ENCODE assay signal across 23 cellular contexts in genomic region chr13:62040078-62040477, GRCh38.
DNase-seq lines count a peak whose midpoint lies in the region; ATAC-seq, FAIRE-seq and TF ChIP-seq lines count a peak whose summit lies in the region.
"Had no signal": no experiment of that assay in that cellular context is flagged by ENCODE, and none has a peak within 500 bp of the region (broad histone marks: within the 10 kb centered on the region; RNA-seq: fewer than 3 reads in every experiment).

No MANE protein-coding gene starts in this region.

- H3K36me3 ChIP-seq in SU-DHL-6 (ENCODE audit: low read length) (no peaks in the 10 kb centered on the region), H1 (ENCODE audit: control insufficient read depth in 2 of 4, insufficient read depth in 4 of 4, low read length in 3 of 4) (no peaks in the 10 kb centered on the region), mesendoderm (ENCODE audit: control insufficient read depth, insufficient read depth, low read length) (no peaks in the 10 kb centered on the region)
- H3K36me3 ChIP-seq: BLaER1 treated with 17β-estradiol and CSF1 and Interleukin-3, amounts not matched to agents 10 nM and 100 nM had no signal

- no peak overlapping the region for H4K5ac ChIP-seq in H1 (ENCODE audit: insufficient read length, low read depth, low read length)
- H4K5ac ChIP-seq in mesendoderm (ENCODE audit: low read length), result no peak overlapping the region

- DNase-seq in A549 (ENCODE audit: low read depth in 1 of 2, low spot score in 1 of 2) (no peak), HEK293T (ENCODE audit: extremely low spot score) (no peak), H1 (ENCODE audit: low read depth in 1 of 2, low spot score in 2 of 2) (no peak), mesendoderm (no peak), sciatic nerve (ENCODE audit: low spot score) (no peak), NCI-H446 treated with DMSO at 0.1 percent for 48 hours (lab: John Stamatoyannopoulos, UW) (no peak)
- DNase-seq in activated CD4-positive, alpha-beta T cell treated with anti-CD3 and anti-CD28 coated beads, Interleukin-2, amount 50 U/mL, for 48 hours, result no peak
- DNase-seq: 8988T; AML-193; Caco-2; Calu3; CD4-positive, alpha-beta T cell; CD8-positive, alpha-beta T cell; DMS79 treated with DMSO at 0.1 percent for 48 hours; GF-D8 had no signal

- WGBS in A549 (ENCODE audit: missing lambda C conversion rate), result 38% methylated on average over 3 of the region's 3 CpGs
- WGBS in H1 (ENCODE audit: extremely low coverage in 1 of 2, insufficient coverage in 1 of 2, insufficient read length in 1 of 2, insufficient replicate concordance in 2 of 2, low coverage in 1 of 2, low lambda C conversion rate in 2 of 2, missing lambda C conversion rate in 1 of 2), 2 experiments, result 95% methylated on average over 3 of the region's 3 CpGs; no CpG with 5 or more reads in 1 of the 2 experiments
- WGBS in mesendoderm (ENCODE audit: extremely low coverage, insufficient coverage, low lambda C conversion rate), result no CpG with 5 or more reads among the region's 3 CpGs

- H3K9me3 ChIP-seq in A549 (no peaks in the 10 kb centered on the region), SU-DHL-6 (ENCODE audit: insufficient read depth, low read length) (no peaks in the 10 kb centered on the region), H1 (ENCODE audit: insufficient read depth in 2 of 2, low read depth in 1 of 2, low read length in 1 of 2) (no peaks in the 10 kb centered on the region)
- H3K9me3 ChIP-seq: BLaER1 treated with 17β-estradiol and CSF1 and Interleukin-3, amounts not matched to agents 10 nM and 100 nM; Caco-2 had no signal

- H2BK120ac ChIP-seq in H1 (replicated peaks; ENCODE audit: low read depth, low read length), result no peak overlapping the region
- no peak overlapping the region for H2BK120ac ChIP-seq in mesendoderm (ENCODE audit: low read depth, low read length)

- H3K27ac ChIP-seq in A549, result no peak overlapping the region
- H3K27ac ChIP-seq in SU-DHL-6 (ENCODE audit: low read depth, low read length), result no peak overlapping the region
- H3K27ac ChIP-seq in H1 (ENCODE audit: low read depth, low read length), result no peak overlapping the region
- H3K27ac ChIP-seq in mesendoderm (ENCODE audit: low read depth, low read length), result no peak overlapping the region
- H3K27ac ChIP-seq: BLaER1 treated with 17β-estradiol and CSF1 and Interleukin-3, amounts not matched to agents 10 nM and 100 nM; C4-2B had no signal

- H3K18ac ChIP-seq in H1 (ENCODE audit: extremely low read depth, low read length), result no peak overlapping the region
- H3K18ac ChIP-seq in mesendoderm (ENCODE audit: low read length), result no peak overlapping the region

- no peak for TF ChIP-seq EP300 in A549 (IDR thresholded peaks at IDR 0.05)
- TF ChIP-seq EP300 in H1 (IDR thresholded peaks at IDR 0.05; ENCODE audit: borderline replicate concordance in 1 of 2, low read depth in 2 of 2, low read length in 2 of 2), result no peak

- H3K14ac ChIP-seq in H1 (ENCODE audit: insufficient read length), result no peak overlapping the region

- H3K9me2 ChIP-seq in SU-DHL-6 (replicated peaks; ENCODE audit: insufficient read depth, low read length), result no peaks in the 10 kb centered on the region

- H3K23me2 ChIP-seq in H1 (ENCODE audit: low read depth, low read length), result no peaks in the 10 kb centered on the region

- H4K8ac ChIP-seq in H1 (ENCODE audit: extremely low read depth, insufficient read depth, low read length), result no peak overlapping the region
- no peak overlapping the region for H4K8ac ChIP-seq in mesendoderm (ENCODE audit: low read depth, low read length)

- H3K9ac ChIP-seq in SU-DHL-6 (ENCODE audit: low read length), result no peak overlapping the region
- no peak overlapping the region for H3K9ac ChIP-seq in H1 (replicated peaks in 1 of 4; ENCODE audit: extremely low read depth in 1 of 4, low read depth in 3 of 4, low read length in 3 of 4)
- H3K9ac ChIP-seq in mesendoderm (ENCODE audit: low read length), result no peak overlapping the region
- H3K9ac ChIP-seq: BLaER1 treated with 17β-estradiol and CSF1 and Interleukin-3, amounts not matched to agents 10 nM and 100 nM had no signal

- intact Hi-C loops in sciatic nerve (cut with DNase I), result no loop called here

- H3K23ac ChIP-seq in H1 (ENCODE audit: insufficient read length) (no peak overlapping the region), mesendoderm (ENCODE audit: low read length) (no peak overlapping the region)

- H3F3A ChIP-seq in SU-DHL-6 (ENCODE audit: insufficient read depth), result no peaks in the 10 kb centered on the region

- TF ChIP-seq RAD21 in A549 (conservative IDR thresholded peaks at IDR 0.05 in 1 of 2, IDR thresholded peaks at IDR 0.05 in 1 of 2) (no peak), H1 (IDR thresholded peaks at IDR 0.05 in 1 of 2, conservative IDR thresholded peaks at IDR 0.05 in 1 of 2; ENCODE audit: low read depth in 2 of 2, low read length in 2 of 2) (no peak)

- no peaks in the 10 kb centered on the region for H3K79me2 ChIP-seq in SU-DHL-6 (ENCODE audit: insufficient read depth, low read length)
- no peaks in the 10 kb centered on the region for H3K79me2 ChIP-seq in H1 (ENCODE audit: control insufficient read depth in 1 of 2, insufficient read depth in 2 of 2, low read length in 2 of 2)
- no peaks in the 10 kb centered on the region for H3K79me2 ChIP-seq in mesendoderm (ENCODE audit: control insufficient read depth, insufficient read depth, low read length)

- no peak overlapping the region for H3K4me2 ChIP-seq in A549
- no peak overlapping the region for H3K4me2 ChIP-seq in SU-DHL-6 (ENCODE audit: low read depth, low read length, poor library complexity, severe bottlenecking)
- no peak overlapping the region for H3K4me2 ChIP-seq in H1 (ENCODE audit: insufficient read depth in 1 of 2, low read depth in 2 of 2, low read length in 2 of 2)
- H3K4me2 ChIP-seq in mesendoderm (ENCODE audit: low read length), result no peak overlapping the region
- H3K4me2 ChIP-seq: BLaER1 treated with 17β-estradiol and CSF1 and Interleukin-3, amounts not matched to agents 10 nM and 100 nM had no signal

- H2BK15ac ChIP-seq in H1 (ENCODE audit: low read length), result no peak overlapping the region
- no peak overlapping the region for H2BK15ac ChIP-seq in mesendoderm (replicated peaks; ENCODE audit: low read depth)

- H3K27me3 ChIP-seq in SU-DHL-6 (ENCODE audit: low read length), result no peaks in the 10 kb centered on the region
- H3K27me3 ChIP-seq in H1 (replicated peaks in 1 of 4; ENCODE audit: control insufficient read depth in 3 of 4, extremely low read depth in 1 of 4, insufficient read depth in 3 of 4, low read length in 3 of 4), result no peaks in the 10 kb centered on the region
- no peaks in the 10 kb centered on the region for H3K27me3 ChIP-seq in mesendoderm (ENCODE audit: insufficient read depth, low read length, poor library complexity)
- H3K27me3 ChIP-seq: BLaER1 treated with 17β-estradiol and CSF1 and Interleukin-3, amounts not matched to agents 10 nM and 100 nM had no signal

- H3K79me1 ChIP-seq in H1 (ENCODE audit: low read depth, low read length), result no peaks in the 10 kb centered on the region
- H3K79me1 ChIP-seq in mesendoderm (ENCODE audit: low read length), result no peaks in the 10 kb centered on the region

- FAIRE-seq in A549 (lab: Jason Lieb, UNC), result no peak
- FAIRE-seq in H1 (lab: Jason Lieb, UNC), result no peak
- FAIRE-seq: A204.1, D721Med, G401.6, GM12891, GM19239 had no signal

- H4K91ac ChIP-seq in H1 (replicated peaks; ENCODE audit: insufficient read length, low read length), result no peak overlapping the region

- no peak overlapping the region for H2AK5ac ChIP-seq in H1 (ENCODE audit: low read depth, low read length)
- H2AK5ac ChIP-seq in mesendoderm (ENCODE audit: low read length), result no peak overlapping the region

- ATAC-seq in A549 (no peak), sciatic nerve (no peak)
- ATAC-seq: CD8-positive, alpha-beta T cell had no signal

- POLR2A ChIA-PET in A549 (lab: Yijun Ruan, JAX) (no interaction called here), HEK293T (lab: Yijun Ruan, JAX) (no interaction called here), H1 (lab: Charles Lee; ENCODE audit: partially characterized antibody) (no interaction called here)

- TF ChIP-seq CTCF in A549 (IDR thresholded peaks at IDR 0.05) (no peak), SU-DHL-6 (IDR thresholded peaks at IDR 0.05; ENCODE audit: insufficient read depth, low read length, poor library complexity, severe bottlenecking) (no peak), H1 (IDR thresholded peaks at IDR 0.05; ENCODE audit: control extremely low read depth in 1 of 3, insufficient read depth in 1 of 3, low read depth in 1 of 3, low read length in 3 of 3) (no peak)

- no peak overlapping the region for H3K4ac ChIP-seq in H1 (replicated peaks; ENCODE audit: insufficient read length, low read depth, low read length)
- no peak overlapping the region for H3K4ac ChIP-seq in mesendoderm (ENCODE audit: low read depth, low read length)

- H2BK20ac ChIP-seq in H1 (ENCODE audit: low read length), result no peak overlapping the region

- CTCF ChIA-PET in A549 (lab: Yijun Ruan, JAX), result no interaction called here
- CTCF ChIA-PET in HEK293T (lab: Yijun Ruan, JAX), result no interaction called here
- CTCF ChIA-PET in H1 (lab: Charles Lee; ENCODE audit: partially characterized antibody), result no interaction called here

- H3K4me1 ChIP-seq in A549 (no peaks in the 10 kb centered on the region), H1 (replicated peaks in 1 of 4; ENCODE audit: control insufficient read depth in 3 of 4, insufficient read depth in 4 of 4, low read length in 3 of 4) (no peaks in the 10 kb centered on the region), mesendoderm (ENCODE audit: control insufficient read depth, low read depth, low read length) (no peaks in the 10 kb centered on the region)
- H3K4me1 ChIP-seq: BLaER1 treated with 17β-estradiol and CSF1 and Interleukin-3, amounts not matched to agents 10 nM and 100 nM; Caco-2 had no signal

- H2AFZ ChIP-seq in SU-DHL-6 (ENCODE audit: low read depth, low read length, severe bottlenecking) (peak overlapping the region; percentile 37), H1 (ENCODE audit: low read length) (no peak overlapping the region)

- no peak overlapping the region for H2BK12ac ChIP-seq in H1 (ENCODE audit: low read depth, low read length)

- H2BK5ac ChIP-seq in H1 (ENCODE audit: low read depth, low read length), result no peak overlapping the region
- no peak overlapping the region for H2BK5ac ChIP-seq in mesendoderm (ENCODE audit: low read length)

- no peak for TF ChIP-seq POLR2A in A549 (IDR thresholded peaks at IDR 0.05; ENCODE audit: low read length)
- no peak for TF ChIP-seq POLR2A in H1 (IDR thresholded peaks at IDR 0.05; ENCODE audit: control extremely low read depth in 1 of 2, low read depth in 2 of 2, low read length in 2 of 2)

- H3K4me3 ChIP-seq in A549 (no peak overlapping the region), SU-DHL-6 (ENCODE audit: insufficient read depth, low read length, poor library complexity, severe bottlenecking) (no peak overlapping the region), H1 (ENCODE audit: extremely low read depth in 1 of 4, insufficient read depth in 2 of 4, low read depth in 3 of 4, low read length in 4 of 4) (no peak overlapping the region), mesendoderm (ENCODE audit: low read length) (no peak overlapping the region)
- H3K4me3 ChIP-seq: BLaER1 treated with 17β-estradiol and CSF1 and Interleukin-3, amounts not matched to agents 10 nM and 100 nM had no signal

- no peak overlapping the region for H3K56ac ChIP-seq in H1 (replicated peaks; ENCODE audit: insufficient read length, low read depth, low read length)
- no peak overlapping the region for H3K56ac ChIP-seq in mesendoderm (ENCODE audit: low read length)

- H4K20me1 ChIP-seq in SU-DHL-6 (ENCODE audit: low read depth, low read length) (no peaks in the 10 kb centered on the region), H1 (replicated peaks in 1 of 2; ENCODE audit: control insufficient read depth in 1 of 2, insufficient read depth in 2 of 2, low read length in 2 of 2) (no peaks in the 10 kb centered on the region)
- H4K20me1 ChIP-seq: BLaER1 treated with 17β-estradiol and CSF1 and Interleukin-3, amounts not matched to agents 10 nM and 100 nM had no signal

Comparison
In these comparisons a context has a peak if more than half of its experiments do, and no peak if none do; other contexts are left out.
1. Of the 18 proteins assayed by ChIP-seq in both H1 and A549: peak only in H1: none; only in A549: none; in both: MAFK; in neither: 17.